39 cellular contexts compared by ENCODE assay signal in the genomic region with DNA sequence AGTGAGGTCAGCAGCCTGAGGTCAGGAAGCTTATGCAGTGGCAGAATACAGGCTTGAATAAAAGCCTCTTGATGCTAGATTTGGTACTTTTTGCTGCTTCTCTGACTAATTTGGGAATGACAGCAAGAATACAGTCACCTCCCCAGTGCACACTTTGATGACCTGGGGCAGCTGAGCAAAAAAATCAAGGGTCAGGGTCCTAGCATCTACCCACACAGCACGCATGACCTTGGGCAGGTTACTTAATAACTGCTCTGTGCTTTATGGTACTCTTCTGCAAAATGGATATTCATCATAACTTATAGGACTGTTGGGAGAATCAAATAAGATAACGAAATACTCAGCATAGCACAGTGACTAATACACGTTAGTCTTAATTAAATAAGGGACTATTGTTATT.
"Had no signal": no experiment of that assay in that cellular context is flagged by ENCODE, and none has a peak within 500 bp of the region (broad histone marks: within the 10 kb centered on the region; RNA-seq: fewer than 3 reads in every experiment).

No MANE protein-coding gene starts in this region.

- H3K4me1 ChIP-seq: adrenal gland, ascending aorta, body of pancreas, breast epithelium had no signal

- H3K9me3 ChIP-seq: adrenal gland, ascending aorta, body of pancreas, breast epithelium had no signal

- H3K27me3 ChIP-seq: adrenal gland, ascending aorta, body of pancreas, brain microvascular endothelial cell, breast epithelium, cardiac muscle cell had no signal

- FAIRE-seq: astrocyte had no signal

- ATAC-seq: activated naive CD4-positive, alpha-beta T cell treated with anti-CD3 and anti-CD28 coated beads, Interleukin-2, amount 50 U/mL, for 72 hours; activated naive CD8-positive, alpha-beta T cell treated with anti-CD3 and anti-CD28 coated beads, Interleukin-2, amount 50 U/mL, for 24 hours; activated T-cell treated with anti-CD3 and anti-CD28 coated beads, Interleukin-2, amount 50 U/mL, for 4 hours; activated T-cell treated with anti-CD3 and anti-CD28 coated beads, Interleukin-2, amount 50 U/mL, for 72 hours; activated T-helper 17 cell treated with anti-CD3 and anti-CD28 coated beads, Interleukin-2, amount 50 U/mL, for 72 hours; body of pancreas had no signal

- H3K27me3 Mint-ChIP-seq: activated naive CD4-positive, alpha-beta T cell treated with anti-CD3 and anti-CD28 coated beads, Interleukin-2, amount 10 ng/mL, durations not matched to agents 7 days and 5 days; activated naive CD4-positive, alpha-beta T cell treated with anti-CD3 and anti-CD28 coated beads, Interleukin-2, amount 50 U/mL, for 24 hours; activated naive CD8-positive, alpha-beta T cell; activated naive CD8-positive, alpha-beta T cell treated with anti-CD3 and anti-CD28 coated beads, Interleukin-2, amount 10 ng/mL, durations not matched to agents 7 days and 5 days; activated naive CD8-positive, alpha-beta T cell treated with anti-CD3 and anti-CD28 coated beads, Interleukin-2, amount 50 U/mL, for 24 hours; activated T-cell treated with anti-CD3 and anti-CD28 coated beads, Interleukin-2, amount 50 U/mL, for 24 hours; activated T-helper 17 cell treated with anti-CD3 and anti-CD28 coated beads, Interleukin-2, amount 50 U/mL, for 72 hours; central memory CD8-positive, alpha-beta T cell had no signal

- H3K4me3 ChIP-seq: adrenal gland, ascending aorta, body of pancreas, breast epithelium, cardiac muscle cell had no signal

- H3K36me3 ChIP-seq: adrenal gland, ascending aorta, brain microvascular endothelial cell, breast epithelium, cardiac muscle cell had no signal

- H3K9me3 Mint-ChIP-seq: activated naive CD4-positive, alpha-beta T cell treated with anti-CD3 and anti-CD28 coated beads for 36 hours; activated naive CD4-positive, alpha-beta T cell treated with anti-CD3 and anti-CD28 coated beads, Interleukin-2, amount 50 U/mL, for 24 hours; activated naive CD8-positive, alpha-beta T cell treated with anti-CD3 and anti-CD28 coated beads for 36 hours had no signal

- H3K4me1 Mint-ChIP-seq: activated naive CD4-positive, alpha-beta T cell treated with anti-CD3 and anti-CD28 coated beads, Interleukin-2, amount 10 ng/mL, durations not matched to agents 7 days and 5 days; activated naive CD4-positive, alpha-beta T cell treated with anti-CD3 and anti-CD28 coated beads, Interleukin-2, amount 50 U/mL, for 24 hours; activated naive CD8-positive, alpha-beta T cell treated with anti-CD3 and anti-CD28 coated beads for 36 hours; activated naive CD8-positive, alpha-beta T cell treated with anti-CD3 and anti-CD28 coated beads, Interleukin-2, amount 10 ng/mL, durations not matched to agents 7 days and 5 days; activated naive CD8-positive, alpha-beta T cell treated with anti-CD3 and anti-CD28 coated beads, Interleukin-2, amount 50 U/mL, for 24 hours; activated T-helper 17 cell treated with anti-CD3 and anti-CD28 coated beads, Interleukin-2, amount 50 U/mL, for 72 hours; central memory CD8-positive, alpha-beta T cell had no signal

- H3K4me3 Mint-ChIP-seq: activated naive CD4-positive, alpha-beta T cell treated with anti-CD3 and anti-CD28 coated beads for 36 hours; activated naive CD4-positive, alpha-beta T cell treated with anti-CD3 and anti-CD28 coated beads, Interleukin-2, amount 10 ng/mL, durations not matched to agents 7 days and 5 days; activated naive CD4-positive, alpha-beta T cell treated with anti-CD3 and anti-CD28 coated beads, Interleukin-2, amount 50 U/mL, for 24 hours; activated naive CD8-positive, alpha-beta T cell; activated naive CD8-positive, alpha-beta T cell treated with anti-CD3 and anti-CD28 coated beads for 36 hours; activated naive CD8-positive, alpha-beta T cell treated with anti-CD3 and anti-CD28 coated beads, Interleukin-2, amount 10 ng/mL, durations not matched to agents 7 days and 5 days; activated naive CD8-positive, alpha-beta T cell treated with anti-CD3 and anti-CD28 coated beads, Interleukin-2, amount 50 U/mL, for 24 hours; activated T-cell treated with anti-CD3 and anti-CD28 coated beads, Interleukin-2, amount 50 U/mL, for 24 hours; activated T-cell treated with anti-CD3 and anti-CD28 coated beads, Interleukin-2, amount 50 U/mL, for 4 hours; activated T-cell treated with anti-CD3 and anti-CD28 coated beads, Interleukin-2, amount 50 U/mL, for 72 hours; activated T-helper 1 cell treated with anti-CD3 and anti-CD28 coated beads, Interleukin-12 subunit alpha, Interleukin-12 subunit beta, Interleukin-2, Interleukin-4 antibody, amounts not matched to agents 30 ng/mL and 10 ng/mL and 1 ng/mL, durations not matched to agents 14 hours and 24 hours and 36 hours; activated T-helper 17 cell treated with anti-CD3 and anti-CD28 coated beads, Interleukin-2, amount 50 U/mL, for 72 hours; brain; central memory CD8-positive, alpha-beta T cell had no signal

- H3K36me3 Mint-ChIP-seq: activated naive CD4-positive, alpha-beta T cell treated with anti-CD3 and anti-CD28 coated beads, Interleukin-2, amount 10 ng/mL, durations not matched to agents 7 days and 5 days; activated naive CD4-positive, alpha-beta T cell treated with anti-CD3 and anti-CD28 coated beads, Interleukin-2, amount 50 U/mL, for 24 hours; activated naive CD4-positive, alpha-beta T cell treated with anti-CD3 and anti-CD28 coated beads, Interleukin-2, amount 50 U/mL, for 72 hours; activated naive CD8-positive, alpha-beta T cell; activated naive CD8-positive, alpha-beta T cell treated with anti-CD3 and anti-CD28 coated beads for 36 hours; activated naive CD8-positive, alpha-beta T cell treated with anti-CD3 and anti-CD28 coated beads, Interleukin-2, amount 10 ng/mL, durations not matched to agents 7 days and 5 days had no signal

- H3K27ac Mint-ChIP-seq: activated naive CD4-positive, alpha-beta T cell treated with anti-CD3 and anti-CD28 coated beads for 36 hours; activated naive CD4-positive, alpha-beta T cell treated with anti-CD3 and anti-CD28 coated beads, Interleukin-2, amount 10 ng/mL, durations not matched to agents 7 days and 5 days; activated naive CD4-positive, alpha-beta T cell treated with anti-CD3 and anti-CD28 coated beads, Interleukin-2, amount 50 U/mL, for 24 hours; activated naive CD4-positive, alpha-beta T cell treated with anti-CD3 and anti-CD28 coated beads, Interleukin-2, amount 50 U/mL, for 72 hours; activated naive CD8-positive, alpha-beta T cell; activated naive CD8-positive, alpha-beta T cell treated with anti-CD3 and anti-CD28 coated beads for 36 hours; activated naive CD8-positive, alpha-beta T cell treated with anti-CD3 and anti-CD28 coated beads, Interleukin-2, amount 10 ng/mL, durations not matched to agents 7 days and 5 days; activated naive CD8-positive, alpha-beta T cell treated with anti-CD3 and anti-CD28 coated beads, Interleukin-2, amount 50 U/mL, for 24 hours; activated T-cell treated with anti-CD3 and anti-CD28 coated beads, Interleukin-2, amount 50 U/mL, for 24 hours; activated T-cell treated with anti-CD3 and anti-CD28 coated beads, Interleukin-2, amount 50 U/mL, for 72 hours; activated T-helper 1 cell treated with anti-CD3 and anti-CD28 coated beads, Interleukin-12 subunit alpha, Interleukin-12 subunit beta, Interleukin-2, Interleukin-4 antibody, amounts not matched to agents 30 ng/mL and 10 ng/mL and 1 ng/mL, durations not matched to agents 14 hours and 24 hours and 36 hours; activated T-helper 17 cell treated with anti-CD3 and anti-CD28 coated beads, Interleukin-2, amount 50 U/mL, for 72 hours; activated T-helper 2 cell treated with anti-CD3 and anti-CD28 coated beads, Interferon-gamma antibody, Interleukin-2, Interleukin-4, amounts not matched to agents 10 μg/mL and 5 μg/mL and 100 μg/mL, durations not matched to agents 14 hours and 24 hours and 36 hours; brain had no signal

- H3K27ac ChIP-seq: adrenal gland, ascending aorta, body of pancreas, brain microvascular endothelial cell, breast epithelium, cardiac muscle cell had no signal

- DNase-seq: activated effector memory CD4-positive, alpha-beta T cell treated with anti-CD3 and anti-CD28 coated beads, Interleukin-2, amount 50 U/mL, for 16 hours; activated effector memory CD4-positive, alpha-beta T cell treated with Interleukin-2 at 50 U/mL for 16 hours; activated gamma-delta T cell; activated gamma-delta T cell treated with Interleukin-2 at 50 U/mL for 16 hours; activated naive CD4-positive, alpha-beta T cell; activated naive CD4-positive, alpha-beta T cell treated with anti-CD3 and anti-CD28 coated beads for 36 hours; activated naive CD4-positive, alpha-beta T cell treated with anti-CD3 and anti-CD28 coated beads, Interleukin-2, amount 10 ng/mL, durations not matched to agents 7 days and 5 days; activated naive CD4-positive, alpha-beta T cell treated with anti-CD3 and anti-CD28 coated beads, Interleukin-2, amount 50 U/mL, for 16 hours; activated naive CD4-positive, alpha-beta T cell treated with Interleukin-2 at 50 U/mL for 16 hours; activated naive CD8-positive, alpha-beta T cell treated with anti-CD3 and anti-CD28 coated beads for 36 hours; activated naive CD8-positive, alpha-beta T cell treated with anti-CD3 and anti-CD28 coated beads, Interleukin-2, amount 10 ng/mL, durations not matched to agents 7 days and 5 days; activated naive CD8-positive, alpha-beta T cell treated with anti-CD3 and anti-CD28 coated beads, Interleukin-2, amount 50 U/mL, for 24 hours; activated T-cell treated with anti-CD3 and anti-CD28 coated beads, Interleukin-2, amount 50 U/mL, for 1 hour; activated T-cell treated with anti-CD3 and anti-CD28 coated beads, Interleukin-2, amount 50 U/mL, for 24 hours; activated T-cell treated with anti-CD3 and anti-CD28 coated beads, Interleukin-2, amount 50 U/mL, for 4 hours; activated T-cell treated with anti-CD3 and anti-CD28 coated beads, Interleukin-2, amount 50 U/mL, for 48 hours; activated T-cell treated with anti-CD3 and anti-CD28 coated beads, Interleukin-2, amount 50 U/mL, for 72 hours; adrenal gland; amniotic stem cell; amygdala; anterior cingulate cortex; aorta; body of pancreas; brain microvascular endothelial cell; caudate nucleus; central memory CD4-positive, alpha-beta T cell; cerebellar nuclear complex had no signal
